Comparison of ENCODE assay signal across 29 cellular contexts in genomic region chr10:11476035-11476434, GRCh38.
DNase-seq lines count a peak whose midpoint lies in the region; ATAC-seq and TF ChIP-seq lines count a peak whose summit lies in the region.
"Had no signal": no experiment of that assay in that cellular context is flagged by ENCODE, and none has a peak within 500 bp of the region (broad histone marks: within the 10 kb centered on the region; RNA-seq: fewer than 3 reads in every experiment).

No MANE protein-coding gene starts in this region.

- CTCF ChIA-PET in WTC11 (lab: Charles Lee): interaction anchor here (1.0 to 1.5 kb wide), 2 partner anchors 19 to 52 kb away, joined by 3 to 4 read pairs; no protein-coding TSS in a partner anchor

- H3K9me3 Mint-ChIP-seq in WTC11: no peaks in the 10 kb centered on the region

- H3K4me3 ChIP-seq in cardiac muscle cell: no peak overlapping the region
- no peak overlapping the region for H3K4me3 ChIP-seq in heart right ventricle
- no peak overlapping the region for H3K4me3 ChIP-seq in upper lobe of right lung
- H3K4me3 ChIP-seq in MM.1S (ENCODE audit: low read length): no peak overlapping the region
- no peak overlapping the region for H3K4me3 ChIP-seq in lower lobe of right lung
- H3K4me3 ChIP-seq: body of pancreas, esophagus muscularis mucosa, HAP-1, lung, PC-9, smooth muscle cell, suprapubic skin had no signal

- ATAC-seq in heart right ventricle (no peak), WTC11 (no peak), upper lobe of right lung (peak; percentile 52), left colon (no peak), lower lobe of right lung (no peak)
- ATAC-seq: activated CD8-positive, alpha-beta T cell treated with anti-CD3 and anti-CD28 coated beads, Interleukin-2, amount 10 ng/mL, durations not matched to agents 7 days and 5 days; body of pancreas had no signal

- peaks cover 13% of the 10 kb centered on the region for H3K4me1 ChIP-seq in cardiac muscle cell (ENCODE audit: low read depth)
- peaks cover 0 to 8% (median 0%) of the 10 kb centered on the region in 9 donors for H3K4me1 ChIP-seq in heart right ventricle
- H3K4me1 ChIP-seq in upper lobe of right lung: no peaks in the 10 kb centered on the region
- no peaks in the 10 kb centered on the region for H3K4me1 ChIP-seq in MM.1S (ENCODE audit: low read length)
- H3K4me1 ChIP-seq in lower lobe of right lung: no peaks in the 10 kb centered on the region
- H3K4me1 ChIP-seq: BE2C, body of pancreas, HAP-1, suprapubic skin had no signal

- H3K36me3 ChIP-seq in cardiac muscle cell: no peaks in the 10 kb centered on the region
- H3K36me3 ChIP-seq in heart right ventricle: peaks cover 0 to 36% (median 2%) of the 10 kb centered on the region in 9 donors
- H3K36me3 ChIP-seq in upper lobe of right lung: peaks cover under 1% of the 10 kb centered on the region
- H3K36me3 ChIP-seq in MM.1S (replicated peaks; ENCODE audit: insufficient read depth, low read length): no peaks in the 10 kb centered on the region
- peaks cover 13% of the 10 kb centered on the region for H3K36me3 ChIP-seq in lower lobe of right lung
- H3K36me3 ChIP-seq: BE2C, HAP-1 had no signal

- H3K79me2 ChIP-seq in MM.1S (ENCODE audit: low read length): no peaks in the 10 kb centered on the region

- peaks cover 35% of the 10 kb centered on the region for H3K4me1 Mint-ChIP-seq in WTC11

- no peak overlapping the region for H3K4me3 Mint-ChIP-seq in WTC11
- H3K4me3 Mint-ChIP-seq: activated CD8-positive, alpha-beta T cell treated with anti-CD3 and anti-CD28 coated beads, Interleukin-2, amount 10 ng/mL, durations not matched to agents 7 days and 5 days had no signal

- H3K36me3 Mint-ChIP-seq in WTC11: peaks cover 6% of the 10 kb centered on the region

- no peak overlapping the region for H2AFZ ChIP-seq in MM.1S (ENCODE audit: low read length)
- H2AFZ ChIP-seq: PC-9 had no signal

- H3K9ac ChIP-seq in MM.1S (ENCODE audit: low read length): no peak overlapping the region

- H3K9me3 ChIP-seq in cardiac muscle cell (ENCODE audit: low read depth) (no peaks in the 10 kb centered on the region), heart right ventricle (no peaks in the 10 kb centered on the region), upper lobe of right lung (no peaks in the 10 kb centered on the region), MM.1S (replicated peaks; ENCODE audit: insufficient read depth, low read length) (no peaks in the 10 kb centered on the region), lower lobe of right lung (no peaks in the 10 kb centered on the region)
- H3K9me3 ChIP-seq: BE2C, body of pancreas, esophagus muscularis mucosa, HAP-1, suprapubic skin had no signal

- TF ChIP-seq CTCF in cardiac muscle cell (IDR thresholded peaks at IDR 0.05; ENCODE audit: low read depth, low read length) (no peak), heart right ventricle (IDR thresholded peaks at IDR 0.05) (no peak), WTC11 (IDR thresholded peaks at IDR 0.05) (no peak), upper lobe of right lung (IDR thresholded peaks at IDR 0.05) (no peak), MM.1S (IDR thresholded peaks at IDR 0.05; ENCODE audit: low read length) (no peak), lower lobe of right lung (IDR thresholded peaks at IDR 0.05) (no peak)

- DNase-seq in cardiac muscle cell (ENCODE audit: low read depth in 1 of 2, low spot score in 1 of 2) (no peak), heart right ventricle (no peak), WTC11 (ENCODE audit: low spot score) (no peak), kidney tubule cell (ENCODE audit: low spot score) (peak; percentile 8), upper lobe of right lung (no peak), left colon (no peak), MM.1S (no peak), lower lobe of right lung (no peak)
- DNase-seq: activated CD4-positive, alpha-beta T cell treated with anti-CD3 and anti-CD28 coated beads for 1 hour; activated CD8-positive, alpha-beta T cell treated with anti-CD3 and anti-CD28 coated beads, Interleukin-2, amount 10 ng/mL, durations not matched to agents 7 days and 5 days; activated gamma-delta T cell; activated T-cell treated with anti-CD3 and anti-CD28 coated beads for 4 hours; BE2C; body of pancreas; effector memory CD4-positive, alpha-beta T cell; GF-D8; kidney; NCI-H1436; NCI-H2107; NCI-H446 treated with DMSO at 0.1 percent for 48 hours; occipital lobe; PC-9; stimulated activated CD4-positive, alpha-beta T cell treated with anti-CD3 and anti-CD28 coated beads, Interleukin-2, amount 100 ng/mL, for 24 hours; T-helper 1 cell had no signal

- H3K4me2 ChIP-seq in MM.1S (ENCODE audit: low read depth, low read length): no peak overlapping the region
- H3K4me2 ChIP-seq: PC-9, smooth muscle cell had no signal

- H3K27me3 ChIP-seq in cardiac muscle cell: no peaks in the 10 kb centered on the region
- H3K27me3 ChIP-seq in heart right ventricle: no peaks in the 10 kb centered on the region
- H3K27me3 ChIP-seq in upper lobe of right lung: no peaks in the 10 kb centered on the region
- no peaks in the 10 kb centered on the region for H3K27me3 ChIP-seq in MM.1S (replicated peaks; ENCODE audit: insufficient read depth, low read length)
- no peaks in the 10 kb centered on the region for H3K27me3 ChIP-seq in lower lobe of right lung (ENCODE audit: low read depth)
- H3K27me3 ChIP-seq: BE2C, body of pancreas, esophagus muscularis mucosa, suprapubic skin had no signal

- WGBS in heart right ventricle, 2 donors: 85 to 91% methylated on average over 1 of the region's 1 CpG

- H3K9me2 ChIP-seq in MM.1S (replicated peaks; ENCODE audit: insufficient read depth, low read length): no peaks in the 10 kb centered on the region

- intact Hi-C loops in heart right ventricle (cut with DNase I): no loop called here
- intact Hi-C loops in upper lobe of right lung (cut with DNase I): no loop called here
- intact Hi-C loops in left colon (cut with DNase I, micrococcal nuclease): no loop called here
- intact Hi-C loops in lower lobe of right lung (cut with DNase I): no loop called here

- no peaks in the 10 kb centered on the region for H3K27me3 Mint-ChIP-seq in WTC11 (ENCODE audit: low read depth)

- peak overlapping the region; percentile 67 for H3K27ac ChIP-seq in cardiac muscle cell
- no peak overlapping the region for H3K27ac ChIP-seq in heart right ventricle
- H3K27ac ChIP-seq in upper lobe of right lung: no peak overlapping the region
- H3K27ac ChIP-seq in MM.1S (ENCODE audit: low read length): no peak overlapping the region
- H3K27ac ChIP-seq in lower lobe of right lung: no peak overlapping the region
- H3K27ac ChIP-seq: body of pancreas, esophagus muscularis mucosa, PC-9, suprapubic skin had no signal

- POLR2A ChIA-PET in WTC11 (lab: Charles Lee): no interaction called here

- H3K27ac Mint-ChIP-seq in WTC11: peak overlapping the region; percentile 89
- H3K27ac Mint-ChIP-seq: activated CD8-positive, alpha-beta T cell treated with anti-CD3 and anti-CD28 coated beads, Interleukin-2, amount 10 ng/mL, durations not matched to agents 7 days and 5 days had no signal

- H3F3A ChIP-seq in MM.1S (ENCODE audit: insufficient read depth, low read length): no peaks in the 10 kb centered on the region

- H4K20me1 ChIP-seq in MM.1S (ENCODE audit: insufficient read depth, low read length): no peaks in the 10 kb centered on the region

TF ChIP-seq in WTC11, 78 proteins besides CTCF, POLR2A, EP300 and RAD21 (continues in another document):
- TF ChIP-seq E2F5 (CRISPR knock-in tag; IDR thresholded peaks at IDR 0.05) (no peak), ZNF416 (CRISPR knock-in tag; IDR thresholded peaks at IDR 0.05) (no peak), ATF1 (CRISPR knock-in tag; IDR thresholded peaks at IDR 0.05) (no peak), NFYB (CRISPR knock-in tag; conservative IDR thresholded peaks at IDR 0.05; ENCODE audit: low read depth) (no peak), CREB1 (CRISPR knock-in tag; IDR thresholded peaks at IDR 0.05) (no peak), ZNF232 (CRISPR knock-in tag; IDR thresholded peaks at IDR 0.05) (no peak), ZBTB21 (CRISPR knock-in tag; IDR thresholded peaks at IDR 0.05; ENCODE audit: borderline replicate concordance) (no peak), FOXK1 (CRISPR knock-in tag; IDR thresholded peaks at IDR 0.05) (no peak), NR1H2 (CRISPR knock-in tag; IDR thresholded peaks at IDR 0.05) (no peak)
- TF ChIP-seq, protein P1, sequence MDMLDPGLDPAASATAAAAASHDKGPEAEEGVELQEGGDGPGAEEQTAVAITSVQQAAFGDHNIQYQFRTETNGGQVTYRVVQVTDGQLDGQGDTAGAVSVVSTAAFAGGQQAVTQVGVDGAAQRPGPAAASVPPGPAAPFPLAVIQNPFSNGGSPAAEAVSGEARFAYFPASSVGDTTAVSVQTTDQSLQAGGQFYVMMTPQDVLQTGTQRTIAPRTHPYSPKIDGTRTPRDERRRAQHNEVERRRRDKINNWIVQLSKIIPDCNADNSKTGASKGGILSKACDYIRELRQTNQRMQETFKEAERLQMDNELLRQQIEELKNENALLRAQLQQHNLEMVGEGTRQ (CRISPR knock-in tag; IDR thresholded peaks at IDR 0.05): no peak
- TF ChIP-seq, protein P2, sequence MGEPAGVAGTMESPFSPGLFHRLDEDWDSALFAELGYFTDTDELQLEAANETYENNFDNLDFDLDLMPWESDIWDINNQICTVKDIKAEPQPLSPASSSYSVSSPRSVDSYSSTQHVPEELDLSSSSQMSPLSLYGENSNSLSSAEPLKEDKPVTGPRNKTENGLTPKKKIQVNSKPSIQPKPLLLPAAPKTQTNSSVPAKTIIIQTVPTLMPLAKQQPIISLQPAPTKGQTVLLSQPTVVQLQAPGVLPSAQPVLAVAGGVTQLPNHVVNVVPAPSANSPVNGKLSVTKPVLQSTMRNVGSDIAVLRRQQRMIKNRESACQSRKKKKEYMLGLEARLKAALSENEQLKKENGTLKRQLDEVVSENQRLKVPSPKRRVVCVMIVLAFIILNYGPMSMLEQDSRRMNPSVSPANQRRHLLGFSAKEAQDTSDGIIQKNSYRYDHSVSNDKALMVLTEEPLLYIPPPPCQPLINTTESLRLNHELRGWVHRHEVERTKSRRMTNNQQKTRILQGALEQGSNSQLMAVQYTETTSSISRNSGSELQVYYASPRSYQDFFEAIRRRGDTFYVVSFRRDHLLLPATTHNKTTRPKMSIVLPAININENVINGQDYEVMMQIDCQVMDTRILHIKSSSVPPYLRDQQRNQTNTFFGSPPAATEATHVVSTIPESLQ (CRISPR knock-in tag; IDR thresholded peaks at IDR 0.05): no peak
